8 cellular contexts compared by ENCODE assay signal in genomic region chr6:157274116-157274470, GRCh38. TPM values are rescaled to one million over a fixed set of nuclear protein-coding genes. Genes with fewer than 3 reads are reported as not detected.
DNase-seq lines count a peak whose midpoint lies in the region; ATAC-seq and TF ChIP-seq lines count a peak whose summit lies in the region.

No MANE protein-coding gene starts in this region.

- H3K4me1 ChIP-seq in Peyer's patch (peaks cover 3 to 9% (median 7%) of the 10 kb centered on the region in 4 donors), gastrocnemius medialis (peaks cover 7 to 12% of the 10 kb centered on the region in 2 donors)

- H3K4me3 ChIP-seq in Peyer's patch (peak overlapping the region; percentile 72 to 82 (median 76)), fibroblast of mammary gland (ENCODE audit: control insufficient read depth, low read depth, low read length) (peak overlapping the region; percentile 57), gastrocnemius medialis (peak overlapping the region; percentile 58 to 89 (median 68))

- intact Hi-C loops in gastrocnemius medialis (cut with DNase I; ENCODE audit: low total_unique reads) = loop anchor here (1.0 to 10.0 kb wide), 4 partner anchors 39 to 712 kb away; no protein-coding TSS in a partner anchor

- TF ChIP-seq CTCF in Peyer's patch (IDR thresholded peaks at IDR 0.05) = no peak
- no peak for TF ChIP-seq CTCF in fibroblast of mammary gland (conservative IDR thresholded peaks at IDR 0.05; ENCODE audit: control insufficient read depth, insufficient read depth, low read depth, low read length)
- TF ChIP-seq CTCF in gastrocnemius medialis (IDR thresholded peaks at IDR 0.05 in 4 of 5, conservative IDR thresholded peaks at IDR 0.05 in 1 of 5) = no peak

- H3K27me3 ChIP-seq in Peyer's patch (no peaks in the 10 kb centered on the region), gastrocnemius medialis (no peaks in the 10 kb centered on the region)

- H3K27ac ChIP-seq in Peyer's patch (peak overlapping the region; percentile 73 to 94 (median 86)), gastrocnemius medialis (peak overlapping the region; percentile 59 to 77 (median 69))

- H3K9me3 ChIP-seq in Peyer's patch = no peaks in the 10 kb centered on the region
- H3K9me3 ChIP-seq in gastrocnemius medialis = no peaks in the 10 kb centered on the region

- H3K36me3 ChIP-seq in Peyer's patch (no peaks in the 10 kb centered on the region), gastrocnemius medialis (no peaks in the 10 kb centered on the region)

- ATAC-seq in GM18909 (IDR thresholded peaks at IDR 0.05; ENCODE audit: poor library complexity, unreplicated experiment) (peak; percentile 22), gastrocnemius medialis (no peak), HG02763 (IDR thresholded peaks at IDR 0.05; ENCODE audit: unreplicated experiment) (no peak), HG02623 (IDR thresholded peaks at IDR 0.05; ENCODE audit: unreplicated experiment) (no peak)

- TF ChIP-seq POLR2A in Peyer's patch (IDR thresholded peaks at IDR 0.05) (no peak), gastrocnemius medialis (IDR thresholded peaks at IDR 0.05) (no peak)

- DNase-seq in Peyer's patch (no peak), fibroblast of mammary gland (ENCODE audit: low read depth) (no peak), gastrocnemius medialis (no peak), DMS114 treated with DMSO at 0.1 percent for 48 hours (lab: John Stamatoyannopoulos, UW; ENCODE audit: unreplicated experiment) (no peak)
- DNase-seq in activated CD4-positive, alpha-beta T cell treated with anti-CD3 and anti-CD28 coated beads, Interleukin-2, amount 50 U/mL, for 48 hours = no peak

- in situ Hi-C loops in gastrocnemius medialis (cut with MboI; ENCODE audit: low sequenced_read_pairs in 4 of 4) = loop anchor here in 3 of 4 donors (10.0 to 25.0 kb wide), 3 partner anchors 49 to 712 kb away; no protein-coding TSS in a partner anchor

RNA-seq across cellular contexts. Expression of gene TMEM242, which starts 49.2 kb away (rescaled TPM):
- 1 to 10 TPM; 3.3 to 9.4 (median 4.9) TPM for total RNA-seq in Peyer's patch
- total RNA-seq in gastrocnemius medialis = 1 to 10 TPM; 3.9 to 7.7 (median 6.3) TPM
